ENCODE assay signal across 8 cellular contexts in the genomic region with DNA sequence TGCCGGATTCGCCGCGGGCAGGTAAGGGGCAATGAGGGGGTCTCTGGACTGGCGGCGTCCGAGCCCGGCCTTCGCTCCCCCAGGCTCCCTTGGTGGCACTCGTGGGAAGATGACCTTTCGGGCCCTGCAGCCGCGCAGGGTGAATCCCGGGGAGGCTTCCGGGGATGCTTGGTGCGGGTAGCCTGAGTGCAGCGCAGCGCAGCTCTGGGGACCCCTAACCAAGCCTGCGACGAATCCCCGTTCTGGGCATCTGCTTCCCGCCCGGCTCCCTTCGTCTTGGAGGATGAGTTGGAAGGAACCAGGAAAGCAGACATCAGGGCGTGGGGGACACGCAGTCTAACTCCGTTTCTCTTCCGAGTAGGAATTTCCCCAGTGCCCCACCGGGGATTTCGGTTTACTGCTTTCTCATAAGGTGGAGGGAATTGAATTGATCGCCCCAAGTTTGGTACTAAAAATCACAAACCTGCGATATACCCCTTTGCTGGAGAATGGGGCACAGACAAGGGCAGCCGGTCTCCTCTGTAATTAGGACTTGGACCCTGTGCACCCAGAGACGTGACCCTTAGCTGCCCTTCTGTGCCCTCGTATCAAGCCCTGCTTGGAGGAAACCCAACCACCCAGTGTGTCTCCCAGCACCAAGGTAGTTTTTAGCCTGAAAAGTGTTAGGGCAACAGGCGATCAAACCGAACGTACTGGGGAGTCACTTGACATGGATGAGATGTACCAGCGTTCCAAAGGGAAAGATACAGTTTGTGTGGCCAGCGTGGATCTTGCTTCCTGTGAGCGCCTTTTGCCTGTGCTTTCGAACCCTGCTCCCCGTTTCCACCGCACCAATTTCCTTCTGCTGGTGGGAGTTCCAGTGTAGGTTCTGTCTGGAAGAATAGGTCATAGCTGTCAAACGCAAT. TPM values are rescaled to one million over a fixed set of nuclear protein-coding genes. Genes with fewer than 3 reads are reported as not detected.
DNase-seq lines count a peak whose midpoint lies in the region; ATAC-seq and TF ChIP-seq lines count a peak whose summit lies in the region.

No MANE protein-coding gene starts in this region.

- peaks cover 67% of the 10 kb centered on the region for H3K27me3 Mint-ChIP-seq in activated naive CD8-positive, alpha-beta T cell treated with anti-CD3 and anti-CD28 coated beads for 36 hours

- peak overlapping the region; percentile 65 for H3K4me3 Mint-ChIP-seq in activated naive CD8-positive, alpha-beta T cell treated with anti-CD3 and anti-CD28 coated beads for 36 hours

- H3K9me3 Mint-ChIP-seq in activated naive CD8-positive, alpha-beta T cell treated with anti-CD3 and anti-CD28 coated beads for 36 hours = no peaks in the 10 kb centered on the region

- H3K4me3 ChIP-seq in GM12864 (ENCODE audit: low read depth, low read length) (peak overlapping the region; percentile 48), lower lobe of right lung (peak overlapping the region; percentile 64), tibial nerve (peak overlapping the region; percentile 28 to 59 (median 50))

- peaks cover 39% of the 10 kb centered on the region for H3K27me3 ChIP-seq in lower lobe of right lung (ENCODE audit: low read depth)
- peaks cover 0 to 50% of the 10 kb centered on the region in 2 donors for H3K27me3 ChIP-seq in tibial nerve

- H3K36me3 ChIP-seq in lower lobe of right lung (no peaks in the 10 kb centered on the region), tibial nerve (no peaks in the 10 kb centered on the region)

- H3K9me3 ChIP-seq in lower lobe of right lung = no peaks in the 10 kb centered on the region
- H3K9me3 ChIP-seq in tibial nerve = no peaks in the 10 kb centered on the region

- no peak for TF ChIP-seq POLR2A in tibial nerve (IDR thresholded peaks at IDR 0.05)
- no peak for TF ChIP-seq POLR2A in erythroblast (IDR thresholded peaks at IDR 0.05; ENCODE audit: low read length)

- H3K36me3 Mint-ChIP-seq in activated naive CD8-positive, alpha-beta T cell treated with anti-CD3 and anti-CD28 coated beads for 36 hours = no peaks in the 10 kb centered on the region

- TF ChIP-seq CTCF in GM12864 (IDR thresholded peaks at IDR 0.05; ENCODE audit: low read depth, low read length, missing control alignments) (no peak), lower lobe of right lung (IDR thresholded peaks at IDR 0.05) (no peak), tibial nerve (IDR thresholded peaks at IDR 0.05) (no peak)

- WGBS in tibial nerve, 2 donors = 30 to 38% methylated on average over 28 to 33 of the region's 45 CpGs

- H3K27ac ChIP-seq in lower lobe of right lung = no peak overlapping the region
- peak overlapping the region in 1 of 4 donors; percentile 30 for H3K27ac ChIP-seq in tibial nerve

- no peak for TF ChIP-seq EP300 in tibial nerve (IDR thresholded peaks at IDR 0.05)

- ATAC-seq in HG02678 (IDR thresholded peaks at IDR 0.05; ENCODE audit: unreplicated experiment) (peak; percentile 21), lower lobe of right lung (peak; percentile 44 to 50)

- DNase-seq in GM12864 (ENCODE audit: low read depth) (no peak), lower lobe of right lung (no peak), tibial nerve (ENCODE audit: low spot score in 2 of 2) (no peak), NCI-H748 (lab: John Stamatoyannopoulos, UW; ENCODE audit: unreplicated experiment) (no peak), MV-4-11 (lab: John Stamatoyannopoulos, UW) (no peak), erythroblast (lab: John Stamatoyannopoulos, UW) (no peak)
- DNase-seq in activated naive CD8-positive, alpha-beta T cell treated with anti-CD3 and anti-CD28 coated beads for 36 hours = peak; percentile 8

- peaks cover 16% of the 10 kb centered on the region for H3K4me1 ChIP-seq in lower lobe of right lung
- H3K4me1 ChIP-seq in tibial nerve = peaks cover 0 to 24% (median 10%) of the 10 kb centered on the region in 4 donors

- H3K27ac Mint-ChIP-seq in activated naive CD8-positive, alpha-beta T cell treated with anti-CD3 and anti-CD28 coated beads for 36 hours = no peak overlapping the region

- intact Hi-C loops in lower lobe of right lung (cut with DNase I) = no loop called here

- peaks cover 12% of the 10 kb centered on the region for H3K4me1 Mint-ChIP-seq in activated naive CD8-positive, alpha-beta T cell treated with anti-CD3 and anti-CD28 coated beads for 36 hours

RNA-seq across cellular contexts. Expression of a gene that starts 1.0 kb away (rescaled TPM):
- under 1 TPM in 1 of 2 experiments, not detected in 1; 0.23 TPM for total RNA-seq in activated naive CD8-positive, alpha-beta T cell treated with anti-CD3 and anti-CD28 coated beads for 36 hours
- total RNA-seq in lower lobe of right lung (8.7 TPM), tibial nerve (1 to 10 TPM in 3 of 4 donors, not detected in 1; 3.7 to 5.7 (median 4.2) TPM)

RNA-seq across cellular contexts. Expression of a gene that starts 52.0 kb away (rescaled TPM):
- 10 to 100 TPM; 26.4 to 30.0 TPM for total RNA-seq in activated naive CD8-positive, alpha-beta T cell treated with anti-CD3 and anti-CD28 coated beads for 36 hours
- total RNA-seq in lower lobe of right lung = 6.1 TPM
- 1 to 10 TPM; 2.2 to 5.7 (median 3.3) TPM for total RNA-seq in tibial nerve
